ENCODE assay signal across 18 cellular contexts in the genomic region with DNA sequence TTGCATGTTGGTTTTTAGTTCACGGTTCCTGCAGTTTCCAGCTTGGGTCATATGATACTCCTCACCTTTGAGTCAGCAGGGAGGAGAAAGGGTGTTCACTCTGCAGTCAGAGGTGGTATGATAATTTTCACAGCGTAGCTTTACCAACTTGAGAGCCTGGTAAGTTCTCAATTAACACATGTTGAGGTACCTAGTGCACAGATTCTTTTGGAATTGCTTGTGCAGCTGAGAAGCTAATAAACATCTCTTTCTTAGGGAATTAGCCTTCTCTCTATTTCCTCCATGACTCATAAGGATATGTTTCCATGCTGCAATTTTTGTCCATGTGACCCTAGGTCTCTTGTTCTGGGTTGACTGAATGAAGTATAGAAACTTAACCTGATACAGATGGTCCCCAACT.
DNase-seq lines count a peak whose midpoint lies in the region; ATAC-seq, FAIRE-seq and TF ChIP-seq lines count a peak whose summit lies in the region.
"Had no signal": no experiment of that assay in that cellular context is flagged by ENCODE, and none has a peak within 500 bp of the region (broad histone marks: within the 10 kb centered on the region; RNA-seq: fewer than 3 reads in every experiment).

No MANE protein-coding gene starts in this region.

- intact Hi-C loops in endothelial cell of umbilical vein (cut with micrococcal nuclease): no loop called here

- no peaks in the 10 kb centered on the region for H3K36me3 Mint-ChIP-seq in effector memory CD8-positive, alpha-beta T cell (ENCODE audit: insufficient read depth)

- POLR2A ChIA-PET in endothelial cell of umbilical vein (lab: Charles Lee): no interaction called here

- H3K4me1 Mint-ChIP-seq in effector memory CD8-positive, alpha-beta T cell (ENCODE audit: low read depth in 2 of 2): no peaks in the 10 kb centered on the region
- H3K4me1 Mint-ChIP-seq: stimulated activated naive CD8-positive, alpha-beta T cell treated with anti-CD3 and anti-CD28 coated beads, Interleukin-15, amount 100 ng/mL, for 72 hours had no signal

- H3K79me2 ChIP-seq in endothelial cell of umbilical vein (ENCODE audit: control insufficient read depth, insufficient read depth, low read length): no peaks in the 10 kb centered on the region

- H3K4me1 ChIP-seq in endothelial cell of umbilical vein (ENCODE audit: control insufficient read depth, extremely low read depth, insufficient read depth, low read length): no peaks in the 10 kb centered on the region

- no peaks in the 10 kb centered on the region for H4K20me1 ChIP-seq in endothelial cell of umbilical vein (replicated peaks; ENCODE audit: control insufficient read depth, extremely low read depth, insufficient read depth, low read length)

- peaks cover 21 to 29% of the 10 kb centered on the region in 2 donors for H3K27me3 Mint-ChIP-seq in effector memory CD8-positive, alpha-beta T cell

- no peak overlapping the region for H3K4me3 Mint-ChIP-seq in effector memory CD8-positive, alpha-beta T cell
- H3K4me3 Mint-ChIP-seq: stimulated activated naive CD8-positive, alpha-beta T cell treated with anti-CD3 and anti-CD28 coated beads, Interleukin-15, amount 100 ng/mL, for 72 hours had no signal

- H3K9ac ChIP-seq in endothelial cell of umbilical vein (replicated peaks; ENCODE audit: extremely low read depth, insufficient read depth, low read length): no peak overlapping the region

- no peak overlapping the region for H3K4me3 ChIP-seq in endothelial cell of umbilical vein (replicated peaks in 1 of 3; ENCODE audit: insufficient read depth in 1 of 3, low read depth in 1 of 3, low read length in 3 of 3)
- H3K4me3 ChIP-seq: lung had no signal

- H3K27ac Mint-ChIP-seq in effector memory CD8-positive, alpha-beta T cell: no peak overlapping the region
- H3K27ac Mint-ChIP-seq: stimulated activated naive CD8-positive, alpha-beta T cell treated with anti-CD3 and anti-CD28 coated beads, Interleukin-15, amount 100 ng/mL, for 72 hours had no signal

- no peaks in the 10 kb centered on the region for H3K9me3 Mint-ChIP-seq in effector memory CD8-positive, alpha-beta T cell
- H3K9me3 Mint-ChIP-seq: stimulated activated naive CD8-positive, alpha-beta T cell treated with anti-CD3 and anti-CD28 coated beads, Interleukin-15, amount 100 ng/mL, for 72 hours had no signal

- FAIRE-seq in endothelial cell of umbilical vein (lab: Jason Lieb, UNC): no peak
- FAIRE-seq: G401.6, TTC549 had no signal

- no peak overlapping the region for H2AFZ ChIP-seq in endothelial cell of umbilical vein (ENCODE audit: low read depth, low read length)

- no peaks in the 10 kb centered on the region for H3K36me3 ChIP-seq in endothelial cell of umbilical vein (ENCODE audit: control insufficient read depth in 2 of 2, extremely low read depth in 1 of 2, insufficient read depth in 2 of 2, low read length in 2 of 2)

- H3K9me3 ChIP-seq in endothelial cell of umbilical vein (replicated peaks; ENCODE audit: control insufficient read depth, insufficient read depth, low read length): no peaks in the 10 kb centered on the region

- no peak overlapping the region for H3K4me2 ChIP-seq in endothelial cell of umbilical vein (ENCODE audit: insufficient read depth, low read length)

- no peak overlapping the region for H3K27ac ChIP-seq in endothelial cell of umbilical vein (ENCODE audit: insufficient read depth, low read depth, low read length)

- BruUV-seq in endothelial cell of umbilical vein (replicated peaks; lab: Mats Ljungman, UMichigan): no TSS peak

- ATAC-seq in effector memory CD8-positive, alpha-beta T cell (replicated peaks): no peak
- ATAC-seq in HG02870 (IDR thresholded peaks at IDR 0.05; ENCODE audit: unreplicated experiment): no peak
- ATAC-seq: stimulated activated naive CD8-positive, alpha-beta T cell treated with anti-CD3 and anti-CD28 coated beads, Interleukin-15, amount 100 ng/mL, for 72 hours had no signal

- peaks cover 0 to 2% of the 10 kb centered on the region in 2 experiments for H3K27me3 ChIP-seq in endothelial cell of umbilical vein (ENCODE audit: control insufficient read depth in 2 of 2, insufficient read depth in 2 of 2, low read length in 2 of 2)

- H3K9me1 ChIP-seq in endothelial cell of umbilical vein (replicated peaks; ENCODE audit: control insufficient read depth, extremely low read depth, insufficient read depth, low read length): no peaks in the 10 kb centered on the region

- peak; percentile 73 for DNase-seq in DMS53 treated with DMSO at 0.1 percent for 48 hours (lab: John Stamatoyannopoulos, UW; ENCODE audit: unreplicated experiment)
- peak; percentile 24 for DNase-seq in LHCN-M2 (ENCODE audit: low read depth)
- peak; percentile 14 for DNase-seq in endothelial cell of umbilical vein (ENCODE audit: low read depth, low spot score)
- peak; percentile 66 for DNase-seq in kidney tubule cell (ENCODE audit: low spot score)
- DNase-seq in effector memory CD8-positive, alpha-beta T cell: no peak
- no peak for DNase-seq in NCI-H82 treated with DMSO at 0.1 percent for 48 hours (lab: John Stamatoyannopoulos, UW; ENCODE audit: unreplicated experiment)
- DNase-seq: activated CD4-positive, alpha-beta T cell treated with anti-CD3 and anti-CD28 coated beads for 48 hours; activated effector memory CD4-positive, alpha-beta T cell treated with anti-CD3 and anti-CD28 coated beads, Interleukin-2, amount 50 U/mL, for 16 hours; amygdala; KG1; NCI-H1092; stimulated activated CD4-positive, alpha-beta T cell treated with anti-CD3 and anti-CD28 coated beads, Interleukin-1b, Interleukin-23, amount 100 ng/mL, for 48 hours; stimulated activated naive CD8-positive, alpha-beta T cell treated with anti-CD3 and anti-CD28 coated beads, Interleukin-15, amount 100 ng/mL, for 72 hours; SW 1271 had no signal

- no peak for TF ChIP-seq POLR2A in endothelial cell of umbilical vein (IDR thresholded peaks at IDR 0.05; ENCODE audit: low read depth, low read length)

- dilution Hi-C loops in endothelial cell of umbilical vein (cut with MboI; ENCODE audit: extremely low pct_ligation_motif_present, low sequenced_read_pairs): no loop called here

- no peak for TF ChIP-seq CTCF in endothelial cell of umbilical vein (IDR thresholded peaks at IDR 0.05; ENCODE audit: extremely low read depth in 1 of 2, insufficient read depth in 1 of 2, low read depth in 1 of 2, low read length in 2 of 2)

- CTCF ChIA-PET in endothelial cell of umbilical vein (lab: Charles Lee): interaction anchor here (1.3 kb wide), 1 partner anchor 10 kb away, joined by 4 read pairs; no protein-coding TSS in a partner anchor

TF ChIP-seq in endothelial cell of umbilical vein, 7 proteins besides CTCF, POLR2A, EP300 and RAD21:
- TF ChIP-seq GATA2 (IDR thresholded peaks at IDR 0.05; ENCODE audit: insufficient read depth, insufficient read length, low read depth, low read length) (no peak), MYC (IDR thresholded peaks at IDR 0.05; ENCODE audit: low read depth, low read length) (no peak), FOS (IDR thresholded peaks at IDR 0.05; ENCODE audit: borderline replicate concordance, insufficient read depth, low read length) (no peak), POLR2AphosphoS5 (IDR thresholded peaks at IDR 0.05; ENCODE audit: insufficient read depth, low read depth, low read length) (no peak), JUN (IDR thresholded peaks at IDR 0.05; ENCODE audit: borderline replicate concordance, insufficient read depth, insufficient read length, low read depth) (no peak), EZH2 (IDR thresholded peaks at IDR 0.05; ENCODE audit: borderline replicate concordance, low read depth, low read length, severe bottlenecking) (no peak)
- TF ChIP-seq, protein P1, sequence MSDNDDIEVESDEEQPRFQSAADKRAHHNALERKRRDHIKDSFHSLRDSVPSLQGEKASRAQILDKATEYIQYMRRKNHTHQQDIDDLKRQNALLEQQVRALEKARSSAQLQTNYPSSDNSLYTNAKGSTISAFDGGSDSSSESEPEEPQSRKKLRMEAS (IDR thresholded peaks at IDR 0.05; ENCODE audit: insufficient read depth, insufficient read length): no peak
TF ChIP-seq in endothelial cell of umbilical vein: peak in this region for 0.

Comparison
In these comparisons a context has a peak if more than half of its experiments do, and no peak if none do; other contexts are left out.
1. DNase-seq: peak in DMS53 treated with DMSO at 0.1 percent for 48 hours (single experiment), LHCN-M2 (single experiment), endothelial cell of umbilical vein (single experiment) and kidney tubule cell (single experiment); none in effector memory CD8-positive, alpha-beta T cell (0 of 3) and NCI-H82 treated with DMSO at 0.1 percent for 48 hours (single experiment).